ENCODE assay signal across 11 cellular contexts in the genomic region with DNA sequence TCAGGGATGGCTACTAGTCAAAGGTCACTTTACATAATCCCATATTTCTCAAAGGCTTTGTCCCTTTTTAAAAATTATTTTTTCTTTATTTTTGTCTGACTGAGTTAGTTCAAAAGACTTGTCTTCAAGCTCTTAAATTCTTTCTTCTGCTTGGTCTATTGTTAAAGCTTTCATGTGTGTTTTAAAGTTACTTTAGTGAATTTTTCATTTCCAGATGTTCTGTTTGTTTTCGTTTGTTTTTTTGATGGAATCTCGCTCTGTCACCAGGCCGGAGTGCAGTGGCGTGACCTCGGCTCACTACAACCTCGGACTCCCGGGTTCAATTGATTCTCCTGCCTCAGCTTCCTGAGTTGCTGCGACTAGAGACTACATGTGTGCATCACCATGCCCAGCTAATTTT.
"Had no signal": no experiment of that assay in that cellular context is flagged by ENCODE, and none has a peak within 500 bp of the region (broad histone marks: within the 10 kb centered on the region; RNA-seq: fewer than 3 reads in every experiment).

No MANE protein-coding gene starts in this region.

- FAIRE-seq: H1, H54 had no signal

- ATAC-seq: GM23338, HCT116 had no signal

- H3K4me2 ChIP-seq: GM23338 had no signal

- H3K9ac ChIP-seq: GM23248 had no signal

- H2AFZ ChIP-seq: GM23248, GM23338 had no signal

- H3K36me3 ChIP-seq: HAP-1 had no signal

- H3K4me3 ChIP-seq: GM23248, GM23338, HAP-1 had no signal

- H3K27ac ChIP-seq: GM23248 had no signal

- H3K4me3 Mint-ChIP-seq: GM23338, H9, HFFc6 had no signal

- DNase-seq: GM23248, GOT3, H7, H9, HCEC 1CT, HFFc6 had no signal
